Comparison of ENCODE assay signal across 1 cellular context in genomic region chr6:30227763-30228487, GRCh38.
TF ChIP-seq lines count a peak whose summit lies in the region.

No MANE protein-coding gene starts in this region.

TF ChIP-seq in H1, 55 proteins besides CTCF, POLR2A, EP300 and RAD21 (continued from another document):
- no peak for TF ChIP-seq SIX5 (IDR thresholded peaks at IDR 0.05; ENCODE audit: low read depth, low read length)
- TF ChIP-seq KDM4A (IDR thresholded peaks at IDR 0.05; ENCODE audit: low read depth, low read length, severe bottlenecking): no peak
- no peak for TF ChIP-seq ATF2 (IDR thresholded peaks at IDR 0.05; ENCODE audit: low read length)
- TF ChIP-seq CHD1 (IDR thresholded peaks at IDR 0.05; ENCODE audit: low read depth, low read length): no peak
- no peak for TF ChIP-seq JUN (IDR thresholded peaks at IDR 0.05; ENCODE audit: low read depth, low read length)
- TF ChIP-seq BRCA1 (IDR thresholded peaks at IDR 0.05; ENCODE audit: low read depth, low read length): no peak
- no peak for TF ChIP-seq ZNF274 (IDR thresholded peaks at IDR 0.05; ENCODE audit: borderline replicate concordance, extremely low read depth, low read length)
- no peak for TF ChIP-seq CTBP2 (IDR thresholded peaks at IDR 0.05; ENCODE audit: borderline replicate concordance, insufficient read depth, insufficient read length, low read length)
- TF ChIP-seq SIRT6 (IDR thresholded peaks at IDR 0.05; ENCODE audit: low read length): no peak
- TF ChIP-seq ASH2L (IDR thresholded peaks at IDR 0.05; ENCODE audit: low read length): no peak
- TF ChIP-seq POLR2AphosphoS5 (IDR thresholded peaks at IDR 0.05; ENCODE audit: low read depth, low read length): no peak
- no peak for TF ChIP-seq NRF1 (IDR thresholded peaks at IDR 0.05; ENCODE audit: low read depth, low read length)
- no peak for TF ChIP-seq CHD7 (IDR thresholded peaks at IDR 0.05; ENCODE audit: insufficient replicate concordance, low read length)
- TF ChIP-seq TAF7 (optimal IDR thresholded peaks at IDR 0.05; ENCODE audit: borderline replicate concordance, low read depth, low read length): no peak
- TF ChIP-seq CBX8 (IDR thresholded peaks at IDR 0.05; ENCODE audit: borderline replicate concordance, low read depth, low read length): no peak
- TF ChIP-seq BACH1 (IDR thresholded peaks at IDR 0.05; ENCODE audit: low read length): no peak
TF ChIP-seq in H1: peak in this region for 0.
